ENCODE assay signal across 8 cellular contexts in genomic region chr11:96293583-96293982, GRCh38. TPM values are rescaled to one million over a fixed set of nuclear protein-coding genes. Genes with fewer than 3 reads are reported as not detected.
DNase-seq lines count a peak whose midpoint lies in the region; ATAC-seq and TF ChIP-seq lines count a peak whose summit lies in the region.

No MANE protein-coding gene starts in this region.

- H3K27ac ChIP-seq in upper lobe of right lung: peak overlapping the region; percentile 67

- DNase-seq in EH (ENCODE audit: low read depth) (peak; percentile 24), fibroblast of peridontal ligament (ENCODE audit: extremely low read depth) (peak; percentile 59), upper lobe of right lung (no peak), hypothalamus (lab: John Stamatoyannopoulos, UW) (no peak), GOT3 (lab: John Stamatoyannopoulos, UW) (no peak), DMS114 treated with DMSO at 0.1 percent for 48 hours (lab: John Stamatoyannopoulos, UW; ENCODE audit: unreplicated experiment) (no peak)

- peak overlapping the region; percentile 3 for H3K4me3 ChIP-seq in upper lobe of right lung

- intact Hi-C loops in upper lobe of right lung (cut with DNase I): no loop called here

- H3K27me3 ChIP-seq in upper lobe of right lung: no peaks in the 10 kb centered on the region

- no peak for TF ChIP-seq CTCF in upper lobe of right lung (IDR thresholded peaks at IDR 0.05)

- H3K9me3 ChIP-seq in upper lobe of right lung: no peaks in the 10 kb centered on the region

- peaks cover 27% of the 10 kb centered on the region for H3K4me1 ChIP-seq in upper lobe of right lung

- ATAC-seq in GM21360 (IDR thresholded peaks at IDR 0.05; ENCODE audit: unreplicated experiment): peak; percentile 91
- ATAC-seq in HG03521 (IDR thresholded peaks at IDR 0.05; ENCODE audit: unreplicated experiment): peak; percentile 90
- ATAC-seq in upper lobe of right lung: peak; percentile 74

- no peaks in the 10 kb centered on the region for H3K36me3 ChIP-seq in upper lobe of right lung

RNA-seq across cellular contexts. Expression of gene MAML2, which starts 49.4 kb away (rescaled TPM):
- total RNA-seq in upper lobe of right lung: 27.5 TPM

Comparison
In these comparisons a context has a peak if more than half of its experiments do, and no peak if none do; other contexts are left out.
1. DNase-seq: peak in EH (single experiment) and fibroblast of peridontal ligament (single experiment); none in upper lobe of right lung (single experiment), hypothalamus (0 of 51), GOT3 (single experiment) and DMS114 treated with DMSO at 0.1 percent for 48 hours (single experiment).
2. Peak in every context shown above with its lines, with median percentiles within 50 percentile points of each other: ATAC-seq.